8 cellular contexts compared by ENCODE assay signal in genomic region chr6:106974999-106975698, GRCh38. TPM values are rescaled to one million over a fixed set of nuclear protein-coding genes. Genes with fewer than 3 reads are reported as not detected.
DNase-seq lines count a peak whose midpoint lies in the region; ATAC-seq and TF ChIP-seq lines count a peak whose summit lies in the region.

No MANE protein-coding gene starts in this region.

- H4K8ac ChIP-seq in mesendoderm (ENCODE audit: low read depth, low read length): peak overlapping the region; percentile 97

- H3K4me1 ChIP-seq in BLaER1 (peaks cover 37% of the 10 kb centered on the region), mesendoderm (ENCODE audit: control insufficient read depth, low read depth, low read length) (no peaks in the 10 kb centered on the region), upper lobe of left lung (peaks cover 19 to 33% (median 22%) of the 10 kb centered on the region in 4 donors)

- DNase-seq in RKO (ENCODE audit: low spot score): peak; percentile 33
- DNase-seq in dermis blood vessel endothelial cell: peak; percentile 20
- peak; percentile 76 for DNase-seq in mesendoderm
- DNase-seq in upper lobe of left lung: peak; percentile 45 to 93

- no peaks in the 10 kb centered on the region for H3K9me3 ChIP-seq in BLaER1
- no peaks in the 10 kb centered on the region for H3K9me3 ChIP-seq in upper lobe of left lung

- peaks cover 43% of the 10 kb centered on the region for H4K20me1 ChIP-seq in BLaER1

- no peaks in the 10 kb centered on the region for H3K27me3 ChIP-seq in BLaER1
- no peaks in the 10 kb centered on the region for H3K27me3 ChIP-seq in mesendoderm (ENCODE audit: insufficient read depth, low read length, poor library complexity)
- peaks cover 0 to 26% (median 12%) of the 10 kb centered on the region in 4 donors for H3K27me3 ChIP-seq in upper lobe of left lung

- ATAC-seq in GM18909 (IDR thresholded peaks at IDR 0.05; ENCODE audit: poor library complexity, unreplicated experiment) (peak; percentile 64), HG03442 (IDR thresholded peaks at IDR 0.05; ENCODE audit: unreplicated experiment) (peak; percentile 56), upper lobe of left lung (ENCODE audit: low FRiP score in 2 of 2) (peak; percentile 51 to 90), GM18519 (IDR thresholded peaks at IDR 0.05; ENCODE audit: low FRiP score, unreplicated experiment) (no peak)

- peak overlapping the region; percentile 100 for H3K4ac ChIP-seq in mesendoderm (ENCODE audit: low read depth, low read length)

- no peak for TF ChIP-seq POLR2A in upper lobe of left lung (IDR thresholded peaks at IDR 0.05)

- H3K4me3 ChIP-seq in BLaER1 (peak overlapping the region; percentile 99), mesendoderm (ENCODE audit: low read length) (peak overlapping the region; percentile 69), upper lobe of left lung (peak overlapping the region; percentile 56 to 69 (median 62))

- peak overlapping the region; percentile 100 for H3K18ac ChIP-seq in mesendoderm (ENCODE audit: low read length)

- H3K4me2 ChIP-seq in BLaER1 (peak overlapping the region; percentile 76), mesendoderm (ENCODE audit: low read length) (peak overlapping the region; percentile 40)

- no peak overlapping the region for H3K23ac ChIP-seq in mesendoderm (ENCODE audit: low read length)

- peak in 2 of 6 experiments; percentile 22 to 24 for TF ChIP-seq CTCF in upper lobe of left lung (IDR thresholded peaks at IDR 0.05)

- peak overlapping the region; percentile 97 for H3K27ac ChIP-seq in BLaER1
- peak overlapping the region; percentile 96 for H3K27ac ChIP-seq in mesendoderm (ENCODE audit: low read depth, low read length)
- peak overlapping the region in 3 of 4 donors; percentile 39 to 77 (median 70) for H3K27ac ChIP-seq in upper lobe of left lung

- H2BK120ac ChIP-seq in mesendoderm (ENCODE audit: low read depth, low read length): peak overlapping the region; percentile 98

- H4K5ac ChIP-seq in mesendoderm (ENCODE audit: low read length): no peak overlapping the region

- no peak for TF ChIP-seq EP300 in upper lobe of left lung (IDR thresholded peaks at IDR 0.05)

- no peak overlapping the region for H2AK5ac ChIP-seq in mesendoderm (ENCODE audit: low read length)

- H3K36me3 ChIP-seq in BLaER1 (peaks cover 24% of the 10 kb centered on the region), mesendoderm (ENCODE audit: control insufficient read depth, insufficient read depth, low read length) (no peaks in the 10 kb centered on the region), upper lobe of left lung (no peaks in the 10 kb centered on the region)

- H3K9ac ChIP-seq in BLaER1 (peak overlapping the region; percentile 95), mesendoderm (ENCODE audit: low read length) (peak overlapping the region; percentile 90)

- H3K79me2 ChIP-seq in mesendoderm (ENCODE audit: control insufficient read depth, insufficient read depth, low read length): peaks cover 24% of the 10 kb centered on the region

- no peak overlapping the region for H2BK5ac ChIP-seq in mesendoderm (ENCODE audit: low read length)

- no peaks in the 10 kb centered on the region for H3K79me1 ChIP-seq in mesendoderm (ENCODE audit: low read length)

- no peak overlapping the region for H2BK15ac ChIP-seq in mesendoderm (replicated peaks; ENCODE audit: low read depth)

- no CpG with 5 or more reads among the region's 85 CpGs for WGBS in mesendoderm (ENCODE audit: extremely low coverage, insufficient coverage, low lambda C conversion rate)
- 0% methylated on average over 5 to 11 of the region's 85 CpGs for WGBS in upper lobe of left lung, 2 donors

- H3K56ac ChIP-seq in mesendoderm (ENCODE audit: low read length): peak overlapping the region; percentile 93

RNA-seq across cellular contexts. Expression of gene CD24, which starts 0.6 kb away (rescaled TPM):
- total RNA-seq in dermis blood vessel endothelial cell (9.4 and 21.6 TPM in 2 replicates), upper lobe of left lung (100 to 1,000 TPM in 1 of 6 donors, 10 to 100 TPM in 5; 24.2 to 231 (median 43.8) TPM)
- 794 TPM for polyA plus RNA-seq in mesendoderm (2013, experiment 1 of 2)
- polyA plus RNA-seq in mesendoderm (2013, experiment 2 of 2): 798 TPM

RNA-seq across cellular contexts. Expression of gene MTRES1, which starts 52.9 kb away (rescaled TPM):
- 11.1 TPM in 2 replicates for total RNA-seq in dermis blood vessel endothelial cell
- polyA plus RNA-seq in mesendoderm (2013, experiment 1 of 2): 27.4 TPM
- 26.9 TPM for polyA plus RNA-seq in mesendoderm (2013, experiment 2 of 2)
- 10 to 100 TPM in 5 of 6 donors, 1 to 10 TPM in 1; 3.6 to 40.9 (median 12.1) TPM for total RNA-seq in upper lobe of left lung

Comparison
In these comparisons a context has a peak if more than half of its experiments do, and no peak if none do; other contexts are left out.
1. DNase-seq: peak in every context shown above with its lines; median percentile 76 in mesendoderm; 69 in upper lobe of left lung; 33 in RKO; 20 in dermis blood vessel endothelial cell.